Comparison of ENCODE assay signal across 28 cellular contexts in genomic region chr2:158473719-158474392, GRCh38. TPM values are rescaled to one million over a fixed set of nuclear protein-coding genes. Genes with fewer than 3 reads are reported as not detected.
A peak's percentile ranks its signal among the peaks of the same experiment; 100 is the strongest.
DNase-seq lines count a peak whose midpoint lies in the region; ATAC-seq and TF ChIP-seq lines count a peak whose summit lies in the region.
"Had no signal": no experiment of that assay in that cellular context is flagged by ENCODE, and none has a peak within 500 bp of the region (broad histone marks: within the 10 kb centered on the region; RNA-seq: fewer than 3 reads in every experiment).

No MANE protein-coding gene starts in this region.

- H3K9me3 Mint-ChIP-seq in neural progenitor cell: peaks cover 13% of the 10 kb centered on the region
- peaks cover 4% of the 10 kb centered on the region for H3K9me3 Mint-ChIP-seq in activated naive CD8-positive, alpha-beta T cell treated with anti-CD3 and anti-CD28 coated beads, Interleukin-2, amount 50 U/mL, for 24 hours
- H3K9me3 Mint-ChIP-seq: activated naive CD4-positive, alpha-beta T cell treated with anti-CD3 and anti-CD28 coated beads, Interleukin-2, amount 50 U/mL, for 24 hours had no signal

- no peak overlapping the region for H3K4me3 ChIP-seq in astrocyte of the cerebellum (ENCODE audit: low read depth, low read length)
- no peak overlapping the region for H3K4me3 ChIP-seq in neural progenitor cell
- no peak overlapping the region for H3K4me3 ChIP-seq in SJCRH30
- H3K4me3 ChIP-seq: dorsolateral prefrontal cortex, GM23248, lower lobe of right lung, Peyer's patch, psoas muscle, SJSA1 had no signal

- no peak overlapping the region for H3K4me3 Mint-ChIP-seq in neural progenitor cell
- H3K4me3 Mint-ChIP-seq in activated naive CD8-positive, alpha-beta T cell treated with anti-CD3 and anti-CD28 coated beads, Interleukin-2, amount 50 U/mL, for 24 hours: no peak overlapping the region
- H3K4me3 Mint-ChIP-seq: activated naive CD4-positive, alpha-beta T cell treated with anti-CD3 and anti-CD28 coated beads, Interleukin-2, amount 50 U/mL, for 24 hours; CD4-positive, alpha-beta memory T cell had no signal

- H3K4me1 Mint-ChIP-seq in neural progenitor cell: peaks cover 3% of the 10 kb centered on the region
- peaks cover 19% of the 10 kb centered on the region for H3K4me1 Mint-ChIP-seq in activated naive CD8-positive, alpha-beta T cell treated with anti-CD3 and anti-CD28 coated beads, Interleukin-2, amount 50 U/mL, for 24 hours

- intact Hi-C loops in Right ventricle myocardium inferior (cut with DNase I): no loop called here

- H3K27ac ChIP-seq in neural progenitor cell (no peak overlapping the region), SJCRH30 (no peak overlapping the region)
- H3K27ac ChIP-seq: 22Rv1, GM23248, lower lobe of right lung, neutrophil, Peyer's patch, psoas muscle, SJSA1 had no signal

- DNase-seq in DMS 273 (lab: John Stamatoyannopoulos, UW; ENCODE audit: unreplicated experiment) (peak; percentile 32), DMS 273 treated with DMSO at 0.1 percent for 48 hours (lab: John Stamatoyannopoulos, UW) (no peak), Kasumi-1 (lab: John Stamatoyannopoulos, UW) (peak; percentile 14 to 32), astrocyte of the cerebellum (ENCODE audit: low read depth) (no peak), neural progenitor cell (ENCODE audit: low spot score) (peak; percentile 38), Right ventricle myocardium inferior (ENCODE audit: missing footprints) (no peak), SJCRH30 (no peak)
- DNase-seq in activated naive CD8-positive, alpha-beta T cell treated with anti-CD3 and anti-CD28 coated beads, Interleukin-2, amount 50 U/mL, for 24 hours: no peak
- DNase-seq: activated CD4-positive, alpha-beta T cell treated with anti-CD3 and anti-CD28 coated beads for 48 hours; aorta; CD4-positive, alpha-beta memory T cell; central memory CD4-positive, alpha-beta T cell; DMS153; dorsolateral prefrontal cortex; GM23248; kidney glomerular epithelial cell; lower lobe of right lung; NCI-H1417; NCI-H2081; NCI-H446; Peyer's patch; psoas muscle; stimulated activated CD8-positive, alpha-beta memory T cell treated with anti-CD3 and anti-CD28 coated beads, Interleukin-4, amount 100 ng/mL, for 48 hours had no signal

- H3K79me2 ChIP-seq in neural progenitor cell (ENCODE audit: low read depth): peaks cover 93% of the 10 kb centered on the region

- no peak for ATAC-seq in activated naive CD8-positive, alpha-beta T cell treated with anti-CD3 and anti-CD28 coated beads, Interleukin-2, amount 50 U/mL, for 24 hours
- no peak for ATAC-seq in Right ventricle myocardium inferior
- ATAC-seq: lower lobe of right lung, psoas muscle had no signal

- in situ Hi-C loops in astrocyte of the cerebellum (cut with HindIII; ENCODE audit: low sequenced_read_pairs): loop anchor here (10.0 kb wide), 1 partner anchor 271 kb away; no protein-coding TSS in a partner anchor

- H3K9me3 ChIP-seq in neural progenitor cell (ENCODE audit: low read depth): no peaks in the 10 kb centered on the region
- no peaks in the 10 kb centered on the region; the same call in 1 of the 2 replicates for H3K9me3 ChIP-seq in SJCRH30 (replicated peaks)
- H3K9me3 ChIP-seq: lower lobe of right lung, neutrophil, Peyer's patch, SJSA1 had no signal

- no peaks in the 10 kb centered on the region for H3K27me3 ChIP-seq in neural progenitor cell
- no peaks in the 10 kb centered on the region for H3K27me3 ChIP-seq in SJCRH30
- H3K27me3 ChIP-seq: dorsolateral prefrontal cortex, neutrophil, Peyer's patch, SJSA1 had no signal

- H3K9ac ChIP-seq in neural progenitor cell: no peak overlapping the region
- H3K9ac ChIP-seq: GM23248 had no signal

- peaks cover 26% of the 10 kb centered on the region for H4K20me1 ChIP-seq in neural progenitor cell (ENCODE audit: low read depth)

- H3K4me2 ChIP-seq in neural progenitor cell: no peak overlapping the region

- no peaks in the 10 kb centered on the region for H3F3A ChIP-seq in neural progenitor cell (ENCODE audit: low read depth)

- peaks cover 17% of the 10 kb centered on the region for H3K4me1 ChIP-seq in neural progenitor cell
- no peaks in the 10 kb centered on the region for H3K4me1 ChIP-seq in SJCRH30
- H3K4me1 ChIP-seq: Peyer's patch had no signal

- peak; percentile 17 for TF ChIP-seq CTCF in astrocyte of the cerebellum (IDR thresholded peaks at IDR 0.05; ENCODE audit: low read depth, low read length, missing control alignments)
- peak; percentile 58 for TF ChIP-seq CTCF in neural progenitor cell (IDR thresholded peaks at IDR 0.05)

- H3K36me3 ChIP-seq in neural progenitor cell: peaks cover 5% of the 10 kb centered on the region
- H3K36me3 ChIP-seq in SJCRH30: peaks cover 33% of the 10 kb centered on the region
- H3K36me3 ChIP-seq: lower lobe of right lung, Peyer's patch had no signal

- no peaks in the 10 kb centered on the region for H3K27me3 Mint-ChIP-seq in neural progenitor cell (ENCODE audit: insufficient read depth, low read depth)
- H3K27me3 Mint-ChIP-seq in activated naive CD8-positive, alpha-beta T cell treated with anti-CD3 and anti-CD28 coated beads, Interleukin-2, amount 50 U/mL, for 24 hours: no peaks in the 10 kb centered on the region
- H3K27me3 Mint-ChIP-seq: activated naive CD4-positive, alpha-beta T cell treated with anti-CD3 and anti-CD28 coated beads, Interleukin-2, amount 50 U/mL, for 24 hours; CD4-positive, alpha-beta memory T cell had no signal

- H2AFZ ChIP-seq in neural progenitor cell (replicated peaks): no peak overlapping the region
- H2AFZ ChIP-seq: GM23248 had no signal

- peaks cover 34% of the 10 kb centered on the region for H3K36me3 Mint-ChIP-seq in neural progenitor cell
- peaks cover 17% of the 10 kb centered on the region for H3K36me3 Mint-ChIP-seq in activated naive CD8-positive, alpha-beta T cell treated with anti-CD3 and anti-CD28 coated beads, Interleukin-2, amount 50 U/mL, for 24 hours (ENCODE audit: low read depth)

- H3K27ac Mint-ChIP-seq in neural progenitor cell: no peak overlapping the region
- H3K27ac Mint-ChIP-seq in activated naive CD8-positive, alpha-beta T cell treated with anti-CD3 and anti-CD28 coated beads, Interleukin-2, amount 50 U/mL, for 24 hours: no peak overlapping the region
- H3K27ac Mint-ChIP-seq: activated naive CD4-positive, alpha-beta T cell treated with anti-CD3 and anti-CD28 coated beads, Interleukin-2, amount 50 U/mL, for 24 hours had no signal

RNA-seq across cellular contexts. Expression of gene PKP4, which starts 17.1 kb away (rescaled TPM):
- total RNA-seq in neural progenitor cell (ENCODE audit: low replicate concordance) (72.1 and 83.9 TPM in 2 replicates), Right ventricle myocardium inferior (47.9 TPM)
- 58.1 and 62.8 TPM in 2 replicates for total RNA-seq in SJCRH30 (2014; rRNA removed; shearing (Covaris generic))

RNA-seq across cellular contexts. Expression of gene CCDC148, which starts 17.3 kb away (rescaled TPM):
- total RNA-seq in neural progenitor cell (ENCODE audit: low replicate concordance) (4.2 and 9.3 TPM in 2 replicates), Right ventricle myocardium inferior (0.78 TPM)
- 0.49 and 0.53 TPM in 2 replicates for total RNA-seq in SJCRH30 (2014; rRNA removed; shearing (Covaris generic))
- total RNA-seq: CD4-positive, alpha-beta memory T cell; Peyer's patch; psoas muscle; T-helper 1 cell treated with Interleukin-12 subunit alpha and Interleukin-12 subunit beta and Interleukin-4 antibody, amounts not matched to agents 30 ng/mL and 1 ng/mL, for 36 hours had no signal

Comparison
In these comparisons a context has a peak if more than half of its experiments do, and no peak if none do; other contexts are left out.
1. DNase-seq: peak in DMS 273 (single experiment), Kasumi-1 (2 of 2) and neural progenitor cell (single experiment); none in DMS 273 treated with DMSO at 0.1 percent for 48 hours (single experiment), astrocyte of the cerebellum (single experiment), activated naive CD8-positive, alpha-beta T cell treated with anti-CD3 and anti-CD28 coated beads, Interleukin-2, amount 50 U/mL, for 24 hours (single experiment), Right ventricle myocardium inferior (single experiment) and SJCRH30 (0 of 2).